8 cellular contexts compared by ENCODE assay signal in the genomic region with DNA sequence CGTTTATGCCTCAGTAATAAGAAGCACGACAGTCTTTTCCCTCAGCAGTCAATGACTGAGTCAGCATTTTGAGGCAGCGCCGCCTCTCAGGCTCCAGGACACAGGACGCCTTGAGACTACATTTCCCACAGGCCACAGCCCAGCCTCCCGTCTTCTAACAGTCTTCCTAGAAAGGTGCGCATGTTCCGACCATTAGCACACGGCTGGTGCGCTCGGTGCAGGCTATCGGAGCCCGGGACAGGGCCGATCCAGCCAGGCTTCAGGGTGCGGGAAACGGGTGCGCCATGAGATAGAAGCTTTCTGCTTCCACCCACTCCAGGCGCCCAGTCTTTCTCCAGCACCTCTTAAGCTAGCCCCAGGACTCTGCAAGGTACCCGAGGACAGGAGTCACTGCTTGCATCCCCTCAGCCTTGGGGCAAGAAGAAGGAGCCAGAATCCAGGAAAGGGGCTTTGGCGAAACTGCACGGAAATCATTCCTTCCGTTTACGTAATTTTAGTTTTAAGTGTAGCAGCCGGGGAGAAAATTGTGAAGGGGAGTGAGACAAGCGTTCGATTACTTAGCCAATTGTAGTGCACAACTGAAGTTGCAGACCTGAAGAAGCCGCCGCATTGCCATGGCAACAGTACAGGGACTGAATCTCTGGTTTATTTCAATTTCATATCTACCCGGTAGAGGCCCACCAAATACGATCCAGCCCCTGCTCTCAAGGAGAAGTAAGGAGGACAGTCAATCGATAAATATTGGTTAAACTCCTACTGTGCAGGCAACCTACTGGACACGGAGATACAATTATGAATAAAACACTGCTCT. TPM values are rescaled to one million over a fixed set of nuclear protein-coding genes. Genes with fewer than 3 reads are reported as not detected.
DNase-seq lines count a peak whose midpoint lies in the region; ATAC-seq, FAIRE-seq and TF ChIP-seq lines count a peak whose summit lies in the region.

No MANE protein-coding gene starts in this region.

- no peaks in the 10 kb centered on the region for H3K9me3 ChIP-seq in liver (ENCODE audit: control insufficient read depth in 4 of 4, low read length in 3 of 4)

- DNase-seq in EL (peak; percentile 56), HTR-8/SVneo (ENCODE audit: insufficient read length, low spot score) (peak; percentile 19)
- peak; percentile 64 for DNase-seq in activated CD8-positive, alpha-beta T cell treated with anti-CD3 and anti-CD28 coated beads, Interleukin-2, amount 10 ng/mL, durations not matched to agents 7 days and 5 days
- DNase-seq in effector memory CD8-positive, alpha-beta T cell: peak in 1 of 3 experiments; percentile 8
- peak in 3 of 4 experiments; percentile 19 to 40 (median 35) for DNase-seq in stimulated activated CD4-positive, alpha-beta T cell treated with anti-CD3 and anti-CD28 coated beads, Interleukin-1b, Interleukin-23, amount 100 ng/mL, for 24 hours (ENCODE audit: low read depth in 4 of 4, low spot score in 1 of 4)

- no peaks in the 10 kb centered on the region for H3K9me3 Mint-ChIP-seq in activated CD8-positive, alpha-beta T cell treated with anti-CD3 and anti-CD28 coated beads, Interleukin-2, amount 10 ng/mL, durations not matched to agents 7 days and 5 days (ENCODE audit: insufficient read depth)
- H3K9me3 Mint-ChIP-seq in effector memory CD8-positive, alpha-beta T cell: no peaks in the 10 kb centered on the region

- peak overlapping the region; percentile 28 to 57 (median 36) for H3K4me3 ChIP-seq in liver (ENCODE audit: low read depth in 1 of 3, low read length in 3 of 3)

- TF ChIP-seq RAD21 in liver (IDR thresholded peaks at IDR 0.05): peak in 1 of 2 donors; percentile 19

- POLR2A ChIA-PET in activated CD8-positive, alpha-beta T cell treated with anti-CD3 and anti-CD28 coated beads, Interleukin-2, amount 10 ng/mL, durations not matched to agents 7 days and 5 days (lab: Charles Lee): no interaction called here

- peaks cover 17% of the 10 kb centered on the region for H3K27me3 Mint-ChIP-seq in activated CD8-positive, alpha-beta T cell treated with anti-CD3 and anti-CD28 coated beads, Interleukin-2, amount 10 ng/mL, durations not matched to agents 7 days and 5 days (ENCODE audit: low read depth)
- H3K27me3 Mint-ChIP-seq in effector memory CD8-positive, alpha-beta T cell: peaks cover 28 to 30% of the 10 kb centered on the region in 2 donors

- no peaks in the 10 kb centered on the region for H3K36me3 Mint-ChIP-seq in activated CD8-positive, alpha-beta T cell treated with anti-CD3 and anti-CD28 coated beads, Interleukin-2, amount 10 ng/mL, durations not matched to agents 7 days and 5 days (ENCODE audit: low read depth)
- H3K36me3 Mint-ChIP-seq in effector memory CD8-positive, alpha-beta T cell (ENCODE audit: insufficient read depth): no peaks in the 10 kb centered on the region

- no peak overlapping the region for H3K9ac ChIP-seq in liver (ENCODE audit: low read depth in 1 of 2, low read length in 2 of 2)

- H3K4me3 Mint-ChIP-seq in activated CD8-positive, alpha-beta T cell treated with anti-CD3 and anti-CD28 coated beads, Interleukin-2, amount 10 ng/mL, durations not matched to agents 7 days and 5 days: peak overlapping the region; percentile 58
- H3K4me3 Mint-ChIP-seq in effector memory CD8-positive, alpha-beta T cell: peak overlapping the region; percentile 58 to 72

- TF ChIP-seq CTCF in liver (IDR thresholded peaks at IDR 0.05; ENCODE audit: low read depth, low read length, missing input control): no peak

- CTCF ChIA-PET in activated CD8-positive, alpha-beta T cell treated with anti-CD3 and anti-CD28 coated beads, Interleukin-2, amount 10 ng/mL, durations not matched to agents 7 days and 5 days (lab: Charles Lee): interaction anchor here (1.4 kb wide), 1 partner anchor 10 kb away, joined by 3 read pairs; no protein-coding TSS in a partner anchor

- 15% methylated on average over 32 of the region's 32 CpGs for WGBS in liver

- ATAC-seq in activated CD8-positive, alpha-beta T cell treated with anti-CD3 and anti-CD28 coated beads, Interleukin-2, amount 10 ng/mL, durations not matched to agents 7 days and 5 days: peak; percentile 93
- ATAC-seq in effector memory CD8-positive, alpha-beta T cell (replicated peaks): peak; percentile 55
- ATAC-seq in HG03571 (IDR thresholded peaks at IDR 0.05; ENCODE audit: unreplicated experiment): no peak
- ATAC-seq in HG02571 (IDR thresholded peaks at IDR 0.05; ENCODE audit: unreplicated experiment): no peak

- peaks cover 0 to 5% (median 2%) of the 10 kb centered on the region in 4 donors for H3K4me1 ChIP-seq in liver (ENCODE audit: control insufficient read depth in 4 of 4, insufficient read depth in 4 of 4, low read length in 3 of 4)

- H3K4me1 Mint-ChIP-seq in activated CD8-positive, alpha-beta T cell treated with anti-CD3 and anti-CD28 coated beads, Interleukin-2, amount 10 ng/mL, durations not matched to agents 7 days and 5 days (ENCODE audit: low read depth): peaks cover 11% of the 10 kb centered on the region
- H3K4me1 Mint-ChIP-seq in effector memory CD8-positive, alpha-beta T cell (ENCODE audit: low read depth in 2 of 2): peaks cover 0 to 6% of the 10 kb centered on the region in 2 donors

- peak overlapping the region; percentile 33 to 43 for H3K27ac ChIP-seq in liver (ENCODE audit: low read depth in 1 of 2, low read length in 2 of 2)

- no peak for FAIRE-seq in HTR-8/SVneo (lab: Jason Lieb, UNC)

- H3K27ac Mint-ChIP-seq in activated CD8-positive, alpha-beta T cell treated with anti-CD3 and anti-CD28 coated beads, Interleukin-2, amount 10 ng/mL, durations not matched to agents 7 days and 5 days: no peak overlapping the region
- H3K27ac Mint-ChIP-seq in effector memory CD8-positive, alpha-beta T cell: peak overlapping the region in 1 of 2 donors; percentile 47

- no peaks in the 10 kb centered on the region for H3K36me3 ChIP-seq in liver (ENCODE audit: control insufficient read depth in 4 of 4, insufficient read depth in 3 of 4, low read depth in 1 of 4, low read length in 3 of 4)

- peaks cover 0 to 4% (median 0%) of the 10 kb centered on the region in 4 donors for H3K27me3 ChIP-seq in liver (ENCODE audit: control insufficient read depth in 4 of 4, insufficient read depth in 4 of 4, low read length in 3 of 4)

TF ChIP-seq in liver, 16 proteins besides CTCF, POLR2A, EP300 and RAD21 (continues in another document):
- TF ChIP-seq YY1 (IDR thresholded peaks at IDR 0.05) (no peak), FOXA1 (IDR thresholded peaks at IDR 0.05) (no peak), FOXA2 (IDR thresholded peaks at IDR 0.05) (no peak), GABPA (IDR thresholded peaks at IDR 0.05 in 1 of 2, conservative IDR thresholded peaks at IDR 0.05 in 1 of 2) (no peak), NR2F2 (IDR thresholded peaks at IDR 0.05) (no peak), SP1 (IDR thresholded peaks at IDR 0.05) (no peak), TAF1 (conservative IDR thresholded peaks at IDR 0.05) (no peak), RXRA (IDR thresholded peaks at IDR 0.05) (no peak), EGR1 (IDR thresholded peaks at IDR 0.05; ENCODE audit: low read depth in 2 of 2) (no peak), JUND (IDR thresholded peaks at IDR 0.05) (no peak), HNF4A (conservative IDR thresholded peaks at IDR 0.05) (no peak)
- TF ChIP-seq, protein P1, sequence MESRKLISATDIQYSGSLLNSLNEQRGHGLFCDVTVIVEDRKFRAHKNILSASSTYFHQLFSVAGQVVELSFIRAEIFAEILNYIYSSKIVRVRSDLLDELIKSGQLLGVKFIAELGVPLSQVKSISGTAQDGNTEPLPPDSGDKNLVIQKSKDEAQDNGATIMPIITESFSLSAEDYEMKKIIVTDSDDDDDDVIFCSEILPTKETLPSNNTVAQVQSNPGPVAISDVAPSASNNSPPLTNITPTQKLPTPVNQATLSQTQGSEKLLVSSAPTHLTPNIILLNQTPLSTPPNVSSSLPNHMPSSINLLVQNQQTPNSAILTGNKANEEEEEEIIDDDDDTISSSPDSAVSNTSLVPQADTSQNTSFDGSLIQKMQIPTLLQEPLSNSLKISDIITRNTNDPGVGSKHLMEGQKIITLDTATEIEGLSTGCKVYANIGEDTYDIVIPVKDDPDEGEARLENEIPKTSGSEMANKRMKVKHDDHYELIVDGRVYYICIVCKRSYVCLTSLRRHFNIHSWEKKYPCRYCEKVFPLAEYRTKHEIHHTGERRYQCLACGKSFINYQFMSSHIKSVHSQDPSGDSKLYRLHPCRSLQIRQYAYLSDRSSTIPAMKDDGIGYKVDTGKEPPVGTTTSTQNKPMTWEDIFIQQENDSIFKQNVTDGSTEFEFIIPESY (IDR thresholded peaks at IDR 0.05): no peak
- TF ChIP-seq, protein P2, sequence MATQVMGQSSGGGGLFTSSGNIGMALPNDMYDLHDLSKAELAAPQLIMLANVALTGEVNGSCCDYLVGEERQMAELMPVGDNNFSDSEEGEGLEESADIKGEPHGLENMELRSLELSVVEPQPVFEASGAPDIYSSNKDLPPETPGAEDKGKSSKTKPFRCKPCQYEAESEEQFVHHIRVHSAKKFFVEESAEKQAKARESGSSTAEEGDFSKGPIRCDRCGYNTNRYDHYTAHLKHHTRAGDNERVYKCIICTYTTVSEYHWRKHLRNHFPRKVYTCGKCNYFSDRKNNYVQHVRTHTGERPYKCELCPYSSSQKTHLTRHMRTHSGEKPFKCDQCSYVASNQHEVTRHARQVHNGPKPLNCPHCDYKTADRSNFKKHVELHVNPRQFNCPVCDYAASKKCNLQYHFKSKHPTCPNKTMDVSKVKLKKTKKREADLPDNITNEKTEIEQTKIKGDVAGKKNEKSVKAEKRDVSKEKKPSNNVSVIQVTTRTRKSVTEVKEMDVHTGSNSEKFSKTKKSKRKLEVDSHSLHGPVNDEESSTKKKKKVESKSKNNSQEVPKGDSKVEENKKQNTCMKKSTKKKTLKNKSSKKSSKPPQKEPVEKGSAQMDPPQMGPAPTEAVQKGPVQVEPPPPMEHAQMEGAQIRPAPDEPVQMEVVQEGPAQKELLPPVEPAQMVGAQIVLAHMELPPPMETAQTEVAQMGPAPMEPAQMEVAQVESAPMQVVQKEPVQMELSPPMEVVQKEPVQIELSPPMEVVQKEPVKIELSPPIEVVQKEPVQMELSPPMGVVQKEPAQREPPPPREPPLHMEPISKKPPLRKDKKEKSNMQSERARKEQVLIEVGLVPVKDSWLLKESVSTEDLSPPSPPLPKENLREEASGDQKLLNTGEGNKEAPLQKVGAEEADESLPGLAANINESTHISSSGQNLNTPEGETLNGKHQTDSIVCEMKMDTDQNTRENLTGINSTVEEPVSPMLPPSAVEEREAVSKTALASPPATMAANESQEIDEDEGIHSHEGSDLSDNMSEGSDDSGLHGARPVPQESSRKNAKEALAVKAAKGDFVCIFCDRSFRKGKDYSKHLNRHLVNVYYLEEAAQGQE (IDR thresholded peaks at IDR 0.05): no peak
- TF ChIP-seq, protein P3, sequence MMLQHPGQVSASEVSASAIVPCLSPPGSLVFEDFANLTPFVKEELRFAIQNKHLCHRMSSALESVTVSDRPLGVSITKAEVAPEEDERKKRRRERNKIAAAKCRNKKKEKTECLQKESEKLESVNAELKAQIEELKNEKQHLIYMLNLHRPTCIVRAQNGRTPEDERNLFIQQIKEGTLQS (IDR thresholded peaks at IDR 0.05): no peak

RNA-seq across cellular contexts. Expression of a gene that starts 53.9 kb away (rescaled TPM):
- 10 to 100 TPM; 10.6 to 14.1 TPM for total RNA-seq in activated CD8-positive, alpha-beta T cell treated with anti-CD3 and anti-CD28 coated beads, Interleukin-2, amount 10 ng/mL, durations not matched to agents 7 days and 5 days
- total RNA-seq in liver: 10 to 100 TPM in 1 of 2 donors, 1 to 10 TPM in 1; 8.1 to 15.8 TPM
- 1 to 10 TPM; 3.0 to 4.2 TPM for polyA plus RNA-seq in liver

Comparison
In these comparisons a context has a peak if more than half of its experiments do, and no peak if none do; other contexts are left out.
1. ATAC-seq: peak in activated CD8-positive, alpha-beta T cell treated with anti-CD3 and anti-CD28 coated beads, Interleukin-2, amount 10 ng/mL, durations not matched to agents 7 days and 5 days (single experiment) and effector memory CD8-positive, alpha-beta T cell (single experiment); none in HG03571 (single experiment) and HG02571 (single experiment).